Comparison of ENCODE assay signal across 26 cellular contexts in genomic region chr10:10807106-10807505, GRCh38.
"Had no signal": no experiment of that assay in that cellular context is flagged by ENCODE, and none has a peak within 500 bp of the region (broad histone marks: within the 10 kb centered on the region; RNA-seq: fewer than 3 reads in every experiment).

No MANE protein-coding gene starts in this region.

- H3K4me3 ChIP-seq: body of pancreas, gastrocnemius medialis, heart left ventricle had no signal

- H3K4me1 ChIP-seq: body of pancreas had no signal

- H3K27ac ChIP-seq: body of pancreas, gastrocnemius medialis, heart left ventricle had no signal

- FAIRE-seq: colon had no signal

- DNase-seq: activated CD4-positive, alpha-beta memory T cell treated with anti-CD3 and anti-CD28 coated beads, Interleukin-2, amount 10 ng/mL, durations not matched to agents 7 days and 5 days; activated CD4-positive, alpha-beta T cell treated with anti-CD3 and anti-CD28 coated beads for 4 hours; activated CD4-positive, alpha-beta T cell treated with anti-CD3 and anti-CD28 coated beads, Interleukin-2, amount 10 ng/mL, durations not matched to agents 7 days and 5 days; activated CD4-positive, alpha-beta T cell treated with anti-CD3 and anti-CD28 coated beads, Interleukin-2, amount 50 U/mL, for 4 hours; activated CD4-positive, CD25-positive, alpha-beta regulatory T cell; activated CD4-positive, CD25-positive, alpha-beta regulatory T cell treated with anti-CD3 and anti-CD28 coated beads, Interleukin-2, amount 50 U/mL, for 72 hours; activated CD8-positive, alpha-beta memory T cell treated with anti-CD3 and anti-CD28 coated beads, Interleukin-2, amount 50 U/mL, for 48 hours; activated gamma-delta T cell; activated naive CD4-positive, alpha-beta T cell; activated naive CD4-positive, alpha-beta T cell treated with anti-CD3 and anti-CD28 coated beads, Interleukin-2, amount 10 ng/mL, durations not matched to agents 7 days and 5 days; activated T-cell treated with anti-CD3 and anti-CD28 coated beads for 4 hours; activated T-cell treated with anti-CD3 and anti-CD28 coated beads, Interleukin-2, amount 50 U/mL, for 24 hours; activated T-cell treated with anti-CD3 and anti-CD28 coated beads, Interleukin-2, amount 50 U/mL, for 72 hours; amniotic stem cell; anterior cingulate cortex; body of pancreas; cortex of kidney; dermis blood vessel endothelial cell; effector CD4-positive, alpha-beta T cell; effector memory CD8-positive, alpha-beta T cell; foreskin fibroblast; gastrocnemius medialis; glutamatergic neuron; heart left ventricle; T-helper 2 cell had no signal

- H3K27me3 ChIP-seq: body of pancreas, gastrocnemius medialis, heart left ventricle had no signal

- H3K9me3 ChIP-seq: body of pancreas, gastrocnemius medialis had no signal

- H3K36me3 ChIP-seq: gastrocnemius medialis, heart left ventricle had no signal
